Comparison of ENCODE assay signal across 1 cellular context in genomic region chr1:183635606-183636333, GRCh38.
TF ChIP-seq lines count a peak whose summit lies in the region.

ARPC5 (minus strand) TSS chr1:183635783; CDS start chr1:183635659, 124 bp downstream.

TF ChIP-seq in HepG2, 621 proteins besides CTCF, POLR2A, EP300 and RAD21 (continued from another document and continues in another):
- TF ChIP-seq MAX (IDR thresholded peaks at IDR 0.05) (peak; percentile 73), HMG20B (CRISPR knock-in tag; conservative IDR thresholded peaks at IDR 0.05) (no peak), SRF (IDR thresholded peaks at IDR 0.05; ENCODE audit: low read depth, low read length) (no peak), ARID5B (CRISPR knock-in tag; IDR thresholded peaks at IDR 0.05) (peak; percentile 36; the same call in 1 of the 2 replicates), HIVEP1 (CRISPR knock-in tag; IDR thresholded peaks at IDR 0.05) (peak; percentile 73; the same call in 1 of the 2 replicates), KMT2A (CRISPR knock-in tag; IDR thresholded peaks at IDR 0.05) (peak; percentile 51; the same call in 1 of the 2 replicates), ZNF747 (CRISPR knock-in tag; IDR thresholded peaks at IDR 0.05; ENCODE audit: borderline replicate concordance) (no peak; the same call in 1 of the 2 replicates), ZNF720 (CRISPR knock-in tag; IDR thresholded peaks at IDR 0.05) (no peak), ATF6 (CRISPR knock-in tag; conservative IDR thresholded peaks at IDR 0.05) (no peak), PCBP2 (optimal IDR thresholded peaks at IDR 0.05; ENCODE audit: low read depth, low read length, poor library complexity, severe bottlenecking) (no peak), ZNF276 (CRISPR knock-in tag; IDR thresholded peaks at IDR 0.05; ENCODE audit: low read depth) (0 out of 2 replicates have a peak, but pooled peaks have one; percentile 35), RNF2 (conservative IDR thresholded peaks at IDR 0.05; ENCODE audit: low read depth) (peak; percentile 7; the same call in 1 of the 2 replicates), DR1 (CRISPR knock-in tag; IDR thresholded peaks at IDR 0.05) (no peak), JUN (CRISPR knock-in tag; IDR thresholded peaks at IDR 0.05) (0 out of 2 replicates have a peak, but pooled peaks have one; percentile 42), KLF15 (CRISPR knock-in tag; IDR thresholded peaks at IDR 0.05; ENCODE audit: borderline replicate concordance) (no peak), RAD51 (IDR thresholded peaks at IDR 0.05; ENCODE audit: borderline replicate concordance) (peak; percentile 96), MZF1 (CRISPR knock-in tag; IDR thresholded peaks at IDR 0.05; ENCODE audit: borderline replicate concordance) (0 out of 2 replicates have a peak, but pooled peaks have one; percentile 25), THAP11 (CRISPR knock-in tag; IDR thresholded peaks at IDR 0.05) (peak; percentile 65), XRCC5 (optimal IDR thresholded peaks at IDR 0.05; ENCODE audit: low read length) (no peak), CENPBD1 (CRISPR knock-in tag; IDR thresholded peaks at IDR 0.05; ENCODE audit: borderline replicate concordance, low read depth) (no peak), NBN (conservative IDR thresholded peaks at IDR 0.05) (no peak), MAFG (CRISPR knock-in tag; IDR thresholded peaks at IDR 0.05) (no peak), UBTF (CRISPR knock-in tag; IDR thresholded peaks at IDR 0.05) (peak; percentile 90), ZNF674 (CRISPR knock-in tag; IDR thresholded peaks at IDR 0.05; ENCODE audit: low read depth) (0 out of 2 replicates have a peak, but pooled peaks have one; percentile 91), DDIT3 (CRISPR knock-in tag; IDR thresholded peaks at IDR 0.05) (no peak), NCOA5 (CRISPR knock-in tag; IDR thresholded peaks at IDR 0.05) (no peak), TEF (CRISPR knock-in tag; IDR thresholded peaks at IDR 0.05) (no peak), ZNF510 (CRISPR knock-in tag; IDR thresholded peaks at IDR 0.05; ENCODE audit: low read depth) (no peak), ATF7-NPFF (CRISPR knock-in tag; IDR thresholded peaks at IDR 0.05; ENCODE audit: low read depth) (peak; percentile 29; the same call in 1 of the 2 replicates), KAT2B (IDR thresholded peaks at IDR 0.05; ENCODE audit: borderline replicate concordance, low read depth, low read length) (no peak), ZNF552 (CRISPR knock-in tag; IDR thresholded peaks at IDR 0.05; ENCODE audit: borderline replicate concordance) (no peak), NFKBIZ (CRISPR knock-in tag; IDR thresholded peaks at IDR 0.05) (no peak), KDM1A (CRISPR knock-in tag; IDR thresholded peaks at IDR 0.05) (0 out of 2 replicates have a peak, but pooled peaks have one; percentile 4), SNAPC2 (CRISPR knock-in tag; IDR thresholded peaks at IDR 0.05) (no peak), ZNF576 (CRISPR knock-in tag; IDR thresholded peaks at IDR 0.05) (no peak), ZNF639 (CRISPR knock-in tag; conservative IDR thresholded peaks at IDR 0.05) (no peak), ZNF431 (CRISPR knock-in tag; IDR thresholded peaks at IDR 0.05; ENCODE audit: borderline replicate concordance, low read depth) (no peak; the same call in 1 of the 2 replicates), PHF20 (CRISPR knock-in tag; IDR thresholded peaks at IDR 0.05) (peak; percentile 77), ZBTB7A (CRISPR knock-in tag; IDR thresholded peaks at IDR 0.05) (no peak; the same call in 1 of the 2 replicates), PRDM10 (CRISPR knock-in tag; IDR thresholded peaks at IDR 0.05; ENCODE audit: low read depth) (peak; percentile 43; the same call in 1 of the 2 replicates), ZBTB2 (CRISPR knock-in tag; IDR thresholded peaks at IDR 0.05; ENCODE audit: low read depth) (no peak), TOE1 (CRISPR knock-in tag; IDR thresholded peaks at IDR 0.05) (no peak), POLR2AphosphoS2 (IDR thresholded peaks at IDR 0.05; ENCODE audit: low read depth, low read length) (no peak), TAF1 (CRISPR knock-in tag; IDR thresholded peaks at IDR 0.05) (peak; percentile 76), PHB2 (IDR thresholded peaks at IDR 0.05; ENCODE audit: partially characterized antibody) (no peak), SMAD9 (CRISPR knock-in tag; IDR thresholded peaks at IDR 0.05) (no peak)
